In genomic region chr20:10716855-10717254, GRCh38 we compare ENCODE assay signal across 19 cellular contexts. TPM values are rescaled to one million over a fixed set of nuclear protein-coding genes. Genes with fewer than 3 reads are reported as not detected.
DNase-seq lines count a peak whose midpoint lies in the region; FAIRE-seq and TF ChIP-seq lines count a peak whose summit lies in the region.
"Had no signal": no experiment of that assay in that cellular context is flagged by ENCODE, and none has a peak within 500 bp of the region (broad histone marks: within the 10 kb centered on the region; RNA-seq: fewer than 3 reads in every experiment).

No MANE protein-coding gene starts in this region.

- H3K36me3 Mint-ChIP-seq in chondrocyte (ENCODE audit: low read depth) (no peaks in the 10 kb centered on the region), nephron (ENCODE audit: low read depth) (no peaks in the 10 kb centered on the region)

- H3K4me1 Mint-ChIP-seq in chondrocyte (ENCODE audit: low read depth) (peaks cover 67% of the 10 kb centered on the region), nephron (peaks cover 45% of the 10 kb centered on the region)

- no peaks in the 10 kb centered on the region for H3K27me3 Mint-ChIP-seq in chondrocyte (ENCODE audit: low read depth)
- H3K27me3 Mint-ChIP-seq in nephron (ENCODE audit: low read depth) = peaks cover 5% of the 10 kb centered on the region

- H3K27ac Mint-ChIP-seq in chondrocyte (ENCODE audit: unreplicated experiment) = peak overlapping the region; percentile 15
- H3K27ac Mint-ChIP-seq in nephron = peak overlapping the region; percentile 43 to 56 (median 53)
- H3K27ac Mint-ChIP-seq: T-helper 1 cell treated with Interleukin-12 subunit alpha and Interleukin-12 subunit beta and Interleukin-4 antibody, amounts not matched to agents 30 μg/mL and 1 μg/mL, for 36 hours had no signal

- TF ChIP-seq CTCF in chondrocyte (IDR thresholded peaks at IDR 0.05) (no peak), nephron (IDR thresholded peaks at IDR 0.05; ENCODE audit: unreplicated experiment in 3 of 3) (no peak)

- H3K9me3 Mint-ChIP-seq in chondrocyte (ENCODE audit: low read depth) (no peaks in the 10 kb centered on the region), nephron (no peaks in the 10 kb centered on the region)
- H3K9me3 Mint-ChIP-seq: T-helper 1 cell treated with Interleukin-12 subunit alpha and Interleukin-12 subunit beta and Interleukin-4 antibody, amounts not matched to agents 30 μg/mL and 1 μg/mL, for 36 hours had no signal

- DNase-seq in NCI-H2196 (lab: John Stamatoyannopoulos, UW; ENCODE audit: unreplicated experiment) (peak; percentile 40), NCI-H2196 treated with DMSO at 0.1 percent for 48 hours (lab: John Stamatoyannopoulos, UW; ENCODE audit: unreplicated experiment) (no peak), NCI-H2029 (lab: John Stamatoyannopoulos, UW) (peak; percentile 18), chondrocyte (ENCODE audit: low spot score) (no peak), urothelium cell line (ENCODE audit: low spot score) (no peak), GF-D8 (lab: John Stamatoyannopoulos, UW) (no peak), H4 (ENCODE audit: low spot score) (no peak)
- DNase-seq: activated CD4-positive, CD25-positive, alpha-beta regulatory T cell treated with anti-CD3 and anti-CD28 coated beads, Interleukin-2, amount 50 U/mL, for 72 hours; activated CD8-positive, alpha-beta memory T cell treated with anti-CD3 and anti-CD28 coated beads, Interleukin-2, amount 50 U/mL, for 4 hours; effector CD4-positive, alpha-beta T cell; gastrocnemius medialis; NCI-H2227 treated with DMSO at 0.1 percent for 48 hours; sigmoid colon; stimulated activated CD4-positive, alpha-beta T cell treated with anti-CD3 and anti-CD28 coated beads, Interleukin-4, amount 100 ng/mL, for 24 hours; thyroid gland had no signal

- H3K4me3 Mint-ChIP-seq in chondrocyte (ENCODE audit: unreplicated experiment) (no peak overlapping the region), nephron (no peak overlapping the region)
- H3K4me3 Mint-ChIP-seq: T-helper 1 cell treated with Interleukin-12 subunit alpha and Interleukin-12 subunit beta and Interleukin-4 antibody, amounts not matched to agents 30 μg/mL and 1 μg/mL, for 36 hours had no signal

- FAIRE-seq in urothelium cell line (lab: Jason Lieb, UNC) = no peak
- FAIRE-seq: GM18507, RCC 7860 had no signal

RNA-seq across cellular contexts. Expression of gene JAG1, which starts 43.1 kb away (rescaled TPM):
- total RNA-seq in chondrocyte = 161 to 510 TPM (median 505 TPM) in 3 replicates
- 8.4 and 9.9 TPM in 2 replicates for total RNA-seq in H4 (2014; rRNA removed; shearing (Covaris generic))

Comparison
In these comparisons a context has a peak if more than half of its experiments do, and no peak if none do; other contexts are left out.
1. DNase-seq: peak in NCI-H2196 (single experiment) and NCI-H2029 (single experiment); none in NCI-H2196 treated with DMSO at 0.1 percent for 48 hours (single experiment), chondrocyte (single experiment), urothelium cell line (single experiment), GF-D8 (single experiment) and H4 (single experiment).
2. RNA of gene JAG1, which starts 43.1 kb away (total RNA-seq): 161 to 510 TPM in chondrocyte; 8.4 to 9.9 TPM in H4; every median in the first group is over 10 times any median in the second.